ENCODE assay signal across 2 cellular contexts in the genomic region with DNA sequence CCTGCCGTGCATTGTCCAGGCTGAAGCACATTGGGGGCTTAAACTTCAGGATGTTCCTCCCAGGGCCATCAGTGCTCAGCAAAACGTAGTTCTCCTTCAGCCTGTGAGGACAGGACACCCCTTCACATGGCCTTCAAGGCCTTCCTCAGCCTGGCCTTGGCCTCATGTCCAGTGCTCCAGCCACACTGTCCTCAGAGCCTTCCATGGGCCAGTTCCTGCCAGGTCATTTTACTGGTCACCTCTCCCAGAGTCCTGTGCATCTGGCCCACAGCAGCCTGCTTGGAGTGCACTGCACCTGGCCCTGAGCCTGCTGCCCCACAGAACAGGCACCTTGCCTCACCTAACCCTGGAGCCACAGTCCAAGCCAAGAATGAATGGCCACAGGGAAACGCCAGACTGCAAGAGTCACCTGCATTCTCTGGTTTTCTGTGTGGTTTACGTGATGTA.
TF ChIP-seq lines count a peak whose summit lies in the region.

No MANE protein-coding gene starts in this region.

TF ChIP-seq in SK-N-SH treated with all-trans-retinoic acid at 6 μM for 48 hours, 23 proteins besides CTCF, POLR2A, EP300 and RAD21:
- TF ChIP-seq BACH2 (CRISPR knock-in tag; IDR thresholded peaks at IDR 0.05; ENCODE audit: borderline replicate concordance) (no peak), TSHZ2 (CRISPR knock-in tag; IDR thresholded peaks at IDR 0.05) (no peak), ZNF8 (CRISPR knock-in tag; IDR thresholded peaks at IDR 0.05) (no peak), ZFP3 (CRISPR knock-in tag; IDR thresholded peaks at IDR 0.05) (no peak), PATZ1 (CRISPR knock-in tag; IDR thresholded peaks at IDR 0.05; ENCODE audit: borderline replicate concordance) (no peak), ZC3H10 (CRISPR knock-in tag; IDR thresholded peaks at IDR 0.05) (no peak), OSR1 (CRISPR knock-in tag; IDR thresholded peaks at IDR 0.05) (no peak), CSDC2 (CRISPR knock-in tag; IDR thresholded peaks at IDR 0.05) (no peak), SNAI2 (CRISPR knock-in tag; IDR thresholded peaks at IDR 0.05) (no peak), ISL1 (CRISPR knock-in tag; IDR thresholded peaks at IDR 0.05) (no peak), TCF4 (CRISPR knock-in tag; IDR thresholded peaks at IDR 0.05; ENCODE audit: borderline replicate concordance) (no peak), ESRRG (CRISPR knock-in tag; IDR thresholded peaks at IDR 0.05) (no peak)
- TF ChIP-seq, protein P1, sequence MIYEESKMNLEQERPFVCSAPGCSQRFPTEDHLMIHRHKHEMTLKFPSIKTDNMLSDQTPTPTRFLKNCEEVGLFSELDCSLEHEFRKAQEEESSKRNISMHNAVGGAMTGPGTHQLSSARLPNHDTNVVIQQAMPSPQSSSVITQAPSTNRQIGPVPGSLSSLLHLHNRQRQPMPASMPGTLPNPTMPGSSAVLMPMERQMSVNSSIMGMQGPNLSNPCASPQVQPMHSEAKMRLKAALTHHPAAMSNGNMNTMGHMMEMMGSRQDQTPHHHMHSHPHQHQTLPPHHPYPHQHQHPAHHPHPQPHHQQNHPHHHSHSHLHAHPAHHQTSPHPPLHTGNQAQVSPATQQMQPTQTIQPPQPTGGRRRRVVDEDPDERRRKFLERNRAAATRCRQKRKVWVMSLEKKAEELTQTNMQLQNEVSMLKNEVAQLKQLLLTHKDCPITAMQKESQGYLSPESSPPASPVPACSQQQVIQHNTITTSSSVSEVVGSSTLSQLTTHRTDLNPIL (CRISPR knock-in tag; IDR thresholded peaks at IDR 0.05; ENCODE audit: low read depth): no peak

TF ChIP-seq in HepG2, 621 proteins besides CTCF, POLR2A, EP300 and RAD21:
- TF ChIP-seq POLR2G (IDR thresholded peaks at IDR 0.05; ENCODE audit: low read depth, low read length): peak; percentile 54; the same call in 1 of the 2 replicates
- peak; percentile 86 for TF ChIP-seq AGO2 (optimal IDR thresholded peaks at IDR 0.05; ENCODE audit: low read depth, low read length)
- TF ChIP-seq TCF7L2 (IDR thresholded peaks at IDR 0.05; ENCODE audit: low read depth, low read length): no peak
- no peak for TF ChIP-seq HMGA1 (CRISPR knock-in tag; conservative IDR thresholded peaks at IDR 0.05)
- TF ChIP-seq ZNF687 (CRISPR knock-in tag; IDR thresholded peaks at IDR 0.05): peak; percentile 26; the same call in 1 of the 2 replicates
- no peak for TF ChIP-seq ZFP41 (CRISPR knock-in tag; IDR thresholded peaks at IDR 0.05; ENCODE audit: borderline replicate concordance)
- TF ChIP-seq CEBPB (IDR thresholded peaks at IDR 0.05; ENCODE audit: borderline replicate concordance, low read depth, low read length): no peak
- no peak for TF ChIP-seq ZNF44 (CRISPR knock-in tag; IDR thresholded peaks at IDR 0.05)
- TF ChIP-seq PAF1 (CRISPR knock-in tag; IDR thresholded peaks at IDR 0.05): peak; percentile 31; the same call in 1 of the 2 replicates
- peak; percentile 70 for TF ChIP-seq RBM22 (optimal IDR thresholded peaks at IDR 0.05; ENCODE audit: low read length)
- TF ChIP-seq, protein P2, sequence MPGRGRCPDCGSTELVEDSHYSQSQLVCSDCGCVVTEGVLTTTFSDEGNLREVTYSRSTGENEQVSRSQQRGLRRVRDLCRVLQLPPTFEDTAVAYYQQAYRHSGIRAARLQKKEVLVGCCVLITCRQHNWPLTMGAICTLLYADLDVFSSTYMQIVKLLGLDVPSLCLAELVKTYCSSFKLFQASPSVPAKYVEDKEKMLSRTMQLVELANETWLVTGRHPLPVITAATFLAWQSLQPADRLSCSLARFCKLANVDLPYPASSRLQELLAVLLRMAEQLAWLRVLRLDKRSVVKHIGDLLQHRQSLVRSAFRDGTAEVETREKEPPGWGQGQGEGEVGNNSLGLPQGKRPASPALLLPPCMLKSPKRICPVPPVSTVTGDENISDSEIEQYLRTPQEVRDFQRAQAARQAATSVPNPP (CRISPR knock-in tag; IDR thresholded peaks at IDR 0.05): no peak
- TF ChIP-seq ZNF367 (CRISPR knock-in tag; IDR thresholded peaks at IDR 0.05; ENCODE audit: borderline replicate concordance): no peak
